ENCODE assay signal across 8 cellular contexts in genomic region chr16:58129097-58129936, GRCh38. TPM values are rescaled to one million over a fixed set of nuclear protein-coding genes. Genes with fewer than 3 reads are reported as not detected.
DNase-seq lines count a peak whose midpoint lies in the region; ATAC-seq and TF ChIP-seq lines count a peak whose summit lies in the region.

CFAP20 (minus strand) TSS chr16:58129381; CDS start chr16:58129115, 266 bp downstream.

- no peaks in the 10 kb centered on the region for H3K36me3 ChIP-seq in spleen

- no peaks in the 10 kb centered on the region for H3K9me3 Mint-ChIP-seq in central memory CD8-positive, alpha-beta T cell

- H3K27me3 ChIP-seq in spleen (replicated peaks in 1 of 7): no peaks in the 10 kb centered on the region

- H3K4me3 ChIP-seq in AG09309 (ENCODE audit: control insufficient read depth, low read depth, low read length) (peak within 1 kb of the TSS; percentile 83), spleen (peak within 1 kb of the TSS; percentile 65 to 94 (median 90))

- H3K4me1 ChIP-seq in spleen: peaks cover 30 to 54% (median 48%) of the 10 kb centered on the region in 6 donors

- H3K4me3 Mint-ChIP-seq in central memory CD8-positive, alpha-beta T cell: peak within 1 kb of the TSS; percentile 90

- peaks cover 44% of the 10 kb centered on the region for H3K4me1 Mint-ChIP-seq in central memory CD8-positive, alpha-beta T cell

- ATAC-seq in GM19025 (IDR thresholded peaks at IDR 0.05; ENCODE audit: low read depth, unreplicated experiment): peak; percentile 79
- peak; percentile 84 for ATAC-seq in HG03342 (IDR thresholded peaks at IDR 0.05; ENCODE audit: unreplicated experiment)
- peak; percentile 75 for ATAC-seq in central memory CD8-positive, alpha-beta T cell (replicated peaks; ENCODE audit: extremely low read depth, poor library complexity, severe bottlenecking)

- 2% methylated on average over 53 to 70 of the region's 70 CpGs for WGBS in spleen, 5 donors

- peak within 1 kb of the TSS; percentile 62 to 92 (median 90) for H3K27ac ChIP-seq in spleen

- no peaks in the 10 kb centered on the region for H3K27me3 Mint-ChIP-seq in central memory CD8-positive, alpha-beta T cell

- no peaks in the 10 kb centered on the region for H3K9me3 ChIP-seq in spleen

- DNase-seq in AG09309 (ENCODE audit: low read depth) (peak; percentile 100), NCI-H446 (lab: John Stamatoyannopoulos, UW) (peak; percentile 88 to 98), inferior parietal cortex (ENCODE audit: extremely low spot score) (peak; percentile 98), spleen (peak; percentile 99)
- peak; percentile 92 for DNase-seq in activated CD4-positive, CD25-positive, alpha-beta regulatory T cell treated with anti-CD3 and anti-CD28 coated beads, Interleukin-2, amount 50 U/mL, for 16 hours (ENCODE audit: low read depth, low spot score)
- DNase-seq in central memory CD8-positive, alpha-beta T cell (ENCODE audit: low spot score in 2 of 2): peak; percentile 94

- peak in 2 of 3 donors; percentile 48 to 92 for TF ChIP-seq POLR2A in spleen (IDR thresholded peaks at IDR 0.05)

- H3K27ac Mint-ChIP-seq in central memory CD8-positive, alpha-beta T cell (ENCODE audit: low read depth): peak within 1 kb of the TSS; percentile 94

- TF ChIP-seq CTCF in AG09309 (IDR thresholded peaks at IDR 0.05; ENCODE audit: control insufficient read depth, insufficient read depth, low read depth, low read length, missing control alignments): no peak
- peak in 2 of 11 experiments; percentile 30 to 42 for TF ChIP-seq CTCF in spleen (IDR thresholded peaks at IDR 0.05 in 8 of 11, conservative IDR thresholded peaks at IDR 0.05 in 3 of 11)

- intact Hi-C loops in spleen (cut with DNase I; ENCODE audit: low total_unique reads): loop anchor here (10.0 kb wide), 1 partner anchor 65 kb away; the partner anchor contains the start of gene CSNK2A2

- peaks cover 31% of the 10 kb centered on the region for H3K36me3 Mint-ChIP-seq in central memory CD8-positive, alpha-beta T cell (ENCODE audit: insufficient read depth)

RNA-seq across cellular contexts. Expression of gene CFAP20, which starts in this region (rescaled TPM):
- 10 to 100 TPM; 21.7 to 51.3 (median 25.3) TPM for total RNA-seq in spleen
- polyA plus RNA-seq in spleen: 10 to 100 TPM; 12.0 to 27.5 (median 21.5) TPM

Comparison
In these comparisons a context has a peak if more than half of its experiments do, and no peak if none do; other contexts are left out.
1. Peak in every context shown above with its lines: DNase-seq, ATAC-seq, H3K4me3 ChIP-seq and H3K27ac ChIP-seq.